In genomic region chr12:51368640-51369517, GRCh38 we compare ENCODE assay signal across 8 cellular contexts. TPM values are rescaled to one million over a fixed set of nuclear protein-coding genes. Genes with fewer than 3 reads are reported as not detected.
A peak's percentile ranks its signal among the peaks of the same experiment; 100 is the strongest.
DNase-seq lines count a peak whose midpoint lies in the region; ATAC-seq and TF ChIP-seq lines count a peak whose summit lies in the region.

No MANE protein-coding gene starts in this region.

- H3K9me3 ChIP-seq in naive thymus-derived CD4-positive, alpha-beta T cell (ENCODE audit: control insufficient read depth in 2 of 3, low read length in 3 of 3), result no peaks in the 10 kb centered on the region
- H3K9me3 ChIP-seq in stomach, result no peaks in the 10 kb centered on the region
- no peaks in the 10 kb centered on the region for H3K9me3 ChIP-seq in sigmoid colon

- H3K4me3 Mint-ChIP-seq in activated naive CD8-positive, alpha-beta T cell treated with anti-CD3 and anti-CD28 coated beads, Interleukin-2, amount 50 U/mL, for 24 hours, result peak overlapping the region; percentile 62
- peak overlapping the region; percentile 62 to 89 (median 80) for H3K4me3 Mint-ChIP-seq in naive thymus-derived CD4-positive, alpha-beta T cell

- H3K9me3 Mint-ChIP-seq in activated naive CD8-positive, alpha-beta T cell treated with anti-CD3 and anti-CD28 coated beads, Interleukin-2, amount 50 U/mL, for 24 hours, result peaks cover 5% of the 10 kb centered on the region
- peaks cover 0 to 3% (median 0%) of the 10 kb centered on the region in 11 donors for H3K9me3 Mint-ChIP-seq in naive thymus-derived CD4-positive, alpha-beta T cell

- 60 to 80% (median 69%) methylated on average over 14 to 17 of the region's 17 CpGs for WGBS in stomach, 5 donors
- WGBS in sigmoid colon, 2 donors, result 33 to 39% methylated on average over 17 of the region's 17 CpGs

- no peak for TF ChIP-seq EP300 in stomach (IDR thresholded peaks at IDR 0.05)
- TF ChIP-seq EP300 in sigmoid colon (IDR thresholded peaks at IDR 0.05), result no peak

- intact Hi-C loops in naive thymus-derived CD4-positive, alpha-beta T cell (cut with micrococcal nuclease), result loop anchor here (1.0 to 2.0 kb wide), 6 partner anchors 22 to 321 kb away; partner anchors contain the start of genes GALNT6 (in 2 of the 2), LETMD1 (in 1 of the 2), SLC4A8 (in 1 of the 2) and TFCP2 (in 1 of the 2)
- intact Hi-C loops in stomach (cut with DNase I; ENCODE audit: low total_unique reads), result no loop called here
- intact Hi-C loops in sigmoid colon (cut with DNase I), result no loop called here

- H3K36me3 ChIP-seq in naive thymus-derived CD4-positive, alpha-beta T cell (ENCODE audit: control insufficient read depth in 2 of 3, insufficient read depth in 3 of 3, low read length in 3 of 3), result peaks cover 0 to 4% (median 0%) of the 10 kb centered on the region in 3 experiments
- H3K36me3 ChIP-seq in stomach (peaks cover 0 to 26% (median 11%) of the 10 kb centered on the region in 4 donors), sigmoid colon (no peaks in the 10 kb centered on the region)

- H3K27ac ChIP-seq in naive thymus-derived CD4-positive, alpha-beta T cell (ENCODE audit: low read depth, low read length), result peak overlapping the region; percentile 73
- H3K27ac ChIP-seq in stomach (peak overlapping the region in 2 of 5 donors; percentile 2 to 5), sigmoid colon (no peak overlapping the region)

- peaks cover 46% of the 10 kb centered on the region for H3K36me3 Mint-ChIP-seq in activated naive CD8-positive, alpha-beta T cell treated with anti-CD3 and anti-CD28 coated beads, Interleukin-2, amount 50 U/mL, for 24 hours (ENCODE audit: low read depth)
- H3K36me3 Mint-ChIP-seq in naive thymus-derived CD4-positive, alpha-beta T cell, result peaks cover 0 to 21% (median 9%) of the 10 kb centered on the region in 5 donors

- peaks cover 64% of the 10 kb centered on the region for H3K4me1 Mint-ChIP-seq in activated naive CD8-positive, alpha-beta T cell treated with anti-CD3 and anti-CD28 coated beads, Interleukin-2, amount 50 U/mL, for 24 hours
- peaks cover 38 to 72% (median 54%) of the 10 kb centered on the region in 7 donors for H3K4me1 Mint-ChIP-seq in naive thymus-derived CD4-positive, alpha-beta T cell

- TF ChIP-seq POLR2A in stomach (IDR thresholded peaks at IDR 0.05), result no peak
- TF ChIP-seq POLR2A in sigmoid colon (IDR thresholded peaks at IDR 0.05), result no peak

- peak overlapping the region; percentile 72 for H3K27ac Mint-ChIP-seq in activated naive CD8-positive, alpha-beta T cell treated with anti-CD3 and anti-CD28 coated beads, Interleukin-2, amount 50 U/mL, for 24 hours
- peak overlapping the region; percentile 6 to 96 (median 91) for H3K27ac Mint-ChIP-seq in naive thymus-derived CD4-positive, alpha-beta T cell

- ATAC-seq in GM21381 (IDR thresholded peaks at IDR 0.05; ENCODE audit: unreplicated experiment), result peak; percentile 99
- peak; percentile 97 for ATAC-seq in activated naive CD8-positive, alpha-beta T cell treated with anti-CD3 and anti-CD28 coated beads, Interleukin-2, amount 50 U/mL, for 24 hours
- peak; percentile 96 for ATAC-seq in naive thymus-derived CD4-positive, alpha-beta T cell

- H3K27me3 Mint-ChIP-seq in activated naive CD8-positive, alpha-beta T cell treated with anti-CD3 and anti-CD28 coated beads, Interleukin-2, amount 50 U/mL, for 24 hours, result peaks cover 2% of the 10 kb centered on the region
- H3K27me3 Mint-ChIP-seq in naive thymus-derived CD4-positive, alpha-beta T cell, result peaks cover 0 to 5% (median 0%) of the 10 kb centered on the region in 5 donors

- POLR2A ChIA-PET in naive thymus-derived CD4-positive, alpha-beta T cell (lab: Charles Lee), result interaction anchor here (0.5 to 3.0 kb wide), 15 partner anchors 14 to 605 kb away, joined by 3 to 13 read pairs (median 4); partner anchors contain the start of genes ATF1, DAZAP2, GALNT6 and POU6F1

- no peaks in the 10 kb centered on the region for H3K27me3 ChIP-seq in naive thymus-derived CD4-positive, alpha-beta T cell (ENCODE audit: control insufficient read depth in 2 of 2, insufficient read depth in 2 of 2, low read length in 2 of 2)
- H3K27me3 ChIP-seq in stomach, result no peaks in the 10 kb centered on the region
- no peaks in the 10 kb centered on the region for H3K27me3 ChIP-seq in sigmoid colon

- peaks cover 24 to 35% of the 10 kb centered on the region in 2 donors for H3K4me1 ChIP-seq in naive thymus-derived CD4-positive, alpha-beta T cell (ENCODE audit: control insufficient read depth in 2 of 2, insufficient read depth in 2 of 2, low read length in 2 of 2)
- peaks cover 9 to 30% (median 11%) of the 10 kb centered on the region in 4 donors for H3K4me1 ChIP-seq in stomach
- H3K4me1 ChIP-seq in sigmoid colon, result peaks cover 0 to 13% (median 9%) of the 10 kb centered on the region in 4 donors

- DNase-seq in EL (peak; percentile 38), HT1080 (ENCODE audit: low read depth) (peak; percentile 85), T-helper 9 cell (peak; percentile 79), stomach (peak; percentile 60), sigmoid colon (no peak)
- DNase-seq in activated naive CD8-positive, alpha-beta T cell treated with anti-CD3 and anti-CD28 coated beads, Interleukin-2, amount 50 U/mL, for 24 hours, result peak; percentile 87
- peak; percentile 53 to 96 (median 95) for DNase-seq in naive thymus-derived CD4-positive, alpha-beta T cell

- CTCF ChIA-PET in naive thymus-derived CD4-positive, alpha-beta T cell (lab: Charles Lee), result interaction anchor here (0.9 to 1.8 kb wide), 6 partner anchors 16 to 634 kb away, joined by 3 to 7 read pairs (median 4); partner anchors contain the start of gene GALNT6

- no peak for TF ChIP-seq CTCF in stomach (IDR thresholded peaks at IDR 0.05)
- TF ChIP-seq CTCF in sigmoid colon (IDR thresholded peaks at IDR 0.05), result no peak

- H3K4me3 ChIP-seq in naive thymus-derived CD4-positive, alpha-beta T cell (ENCODE audit: low read length), result peak overlapping the region; percentile 57
- no peak overlapping the region for H3K4me3 ChIP-seq in stomach
- no peak overlapping the region for H3K4me3 ChIP-seq in sigmoid colon

RNA-seq across cellular contexts. Expression of gene GALNT6, which starts 22.3 kb away (rescaled TPM):
- 58.9 and 60.2 TPM in 2 replicates for total RNA-seq in HT1080 (2014; rRNA removed; shearing (Covaris generic))
- 30.8 and 32.6 TPM in 2 replicates for polyA plus RNA-seq in HT1080 (2015; cell fraction: cytosol; rRNA removed)
- polyA plus RNA-seq in HT1080 (2015; cell fraction: nucleus; rRNA removed), result 56.6 and 59.9 TPM in 2 replicates
- total RNA-seq in naive thymus-derived CD4-positive, alpha-beta T cell, result 10 to 100 TPM in 3 of 5 experiments, 1 to 10 TPM in 2; 2.5 to 19.5 (median 13.4) TPM
- polyA plus RNA-seq in naive thymus-derived CD4-positive, alpha-beta T cell, result 10 to 100 TPM in 1 of 2 donors, 1 to 10 TPM in 1; 6.2 to 14.0 TPM
- 100 to 1,000 TPM in 1 of 5 donors, 10 to 100 TPM in 3, 1 to 10 TPM in 1; 4.1 to 155 (median 40.4) TPM for total RNA-seq in stomach
- 10 to 100 TPM in 1 of 3 donors, 1 to 10 TPM in 2; 3.4 to 11.8 (median 7.7) TPM for polyA plus RNA-seq in stomach
- 1 to 10 TPM; 1.6 to 7.6 (median 4.6) TPM for total RNA-seq in sigmoid colon
- 10 to 100 TPM in 1 of 3 donors, 1 to 10 TPM in 2; 3.7 to 10.6 (median 7.2) TPM for polyA plus RNA-seq in sigmoid colon

RNA-seq across cellular contexts. Expression of gene CELA1, which starts 22.4 kb away (rescaled TPM):
- total RNA-seq in HT1080 (2014; rRNA removed; shearing (Covaris generic)), result not detected in 2 replicates
- not detected in 2 replicates for polyA plus RNA-seq in HT1080 (2015; cell fraction: cytosol; rRNA removed)
- not detected in 2 replicates for polyA plus RNA-seq in HT1080 (2015; cell fraction: nucleus; rRNA removed)
- total RNA-seq in naive thymus-derived CD4-positive, alpha-beta T cell, result 1 to 10 TPM in 4 of 5 experiments, not detected in 1; 1.1 to 2.1 (median 1.4) TPM
- 1 to 10 TPM; 3.8 to 9.2 TPM for polyA plus RNA-seq in naive thymus-derived CD4-positive, alpha-beta T cell
- total RNA-seq in stomach, result not detected
- polyA plus RNA-seq in stomach, result not detected
- total RNA-seq in sigmoid colon, result not detected
- not detected for polyA plus RNA-seq in sigmoid colon

RNA-seq across cellular contexts. Expression of gene BIN2, which starts 44.9 kb away (rescaled TPM):
- total RNA-seq in HT1080 (2014; rRNA removed; shearing (Covaris generic)), result 0.06 TPM in 1 of 2 replicates, not detected in the other
- not detected in 2 replicates for polyA plus RNA-seq in HT1080 (2015; cell fraction: cytosol; rRNA removed)
- not detected in 2 replicates for polyA plus RNA-seq in HT1080 (2015; cell fraction: nucleus; rRNA removed)
- 100 to 1,000 TPM; 159 to 255 (median 249) TPM for total RNA-seq in naive thymus-derived CD4-positive, alpha-beta T cell
- polyA plus RNA-seq in naive thymus-derived CD4-positive, alpha-beta T cell, result 100 to 1,000 TPM; 198 to 290 TPM
- total RNA-seq in stomach, result 10 to 100 TPM in 3 of 5 donors, 1 to 10 TPM in 2; 3.5 to 33.0 (median 14.6) TPM
- polyA plus RNA-seq in stomach, result 1 to 10 TPM; 2.2 to 4.4 (median 3.4) TPM
- 1 to 10 TPM; 2.3 to 4.2 (median 2.9) TPM for total RNA-seq in sigmoid colon
- polyA plus RNA-seq in sigmoid colon, result 10 to 100 TPM in 2 of 3 donors, 1 to 10 TPM in 1; 7.4 to 21.2 (median 10.8) TPM

RNA-seq across cellular contexts. Expression of gene SLC4A8, which starts 55.8 kb away (rescaled TPM):
- total RNA-seq in HT1080 (2014; rRNA removed; shearing (Covaris generic)), result 2.4 and 4.7 TPM in 2 replicates
- 1.8 and 2.3 TPM in 2 replicates for polyA plus RNA-seq in HT1080 (2015; cell fraction: cytosol; rRNA removed)
- 3.6 and 8.9 TPM in 2 replicates for polyA plus RNA-seq in HT1080 (2015; cell fraction: nucleus; rRNA removed)
- total RNA-seq in naive thymus-derived CD4-positive, alpha-beta T cell, result 1 to 10 TPM in 4 of 5 experiments, under 1 TPM in 1; 0.97 to 8.4 (median 3.4) TPM
- under 1 TPM; 0.13 to 0.34 TPM for polyA plus RNA-seq in naive thymus-derived CD4-positive, alpha-beta T cell
- total RNA-seq in stomach, result 1 to 10 TPM in 3 of 5 donors, under 1 TPM in 2; 0.29 to 9.7 (median 1.8) TPM
- 1 to 10 TPM in 1 of 3 donors, under 1 TPM in 2; 0.35 to 1.1 (median 0.87) TPM for polyA plus RNA-seq in stomach
- 1 to 10 TPM in 2 of 4 donors, under 1 TPM in 2; 0.16 to 3.0 (median 1.3) TPM for total RNA-seq in sigmoid colon
- 1 to 10 TPM in 1 of 3 donors, under 1 TPM in 2; under 0.01 to 1.1 (median under 0.01) TPM for polyA plus RNA-seq in sigmoid colon

Comparison
In these comparisons a context has a peak if more than half of its experiments do, and no peak if none do; other contexts are left out.
1. RNA of gene BIN2, which starts 44.9 kb away (total RNA-seq): 159 to 255 TPM in naive thymus-derived CD4-positive, alpha-beta T cell; 3.5 to 33.0 TPM in stomach, 2.3 to 4.2 TPM in sigmoid colon and 0.06 TPM in HT1080; every median in the first group is over 4 times any median in the second.
2. intact Hi-C loops: an anchor here in naive thymus-derived CD4-positive, alpha-beta T cell (1.0 to 2.0 kb wide); none called in stomach and sigmoid colon.
3. Peak in every context shown above with its lines, with median percentiles within 50 percentile points of each other: ATAC-seq.